Comparison of ENCODE assay signal across 8 cellular contexts in the genomic region with DNA sequence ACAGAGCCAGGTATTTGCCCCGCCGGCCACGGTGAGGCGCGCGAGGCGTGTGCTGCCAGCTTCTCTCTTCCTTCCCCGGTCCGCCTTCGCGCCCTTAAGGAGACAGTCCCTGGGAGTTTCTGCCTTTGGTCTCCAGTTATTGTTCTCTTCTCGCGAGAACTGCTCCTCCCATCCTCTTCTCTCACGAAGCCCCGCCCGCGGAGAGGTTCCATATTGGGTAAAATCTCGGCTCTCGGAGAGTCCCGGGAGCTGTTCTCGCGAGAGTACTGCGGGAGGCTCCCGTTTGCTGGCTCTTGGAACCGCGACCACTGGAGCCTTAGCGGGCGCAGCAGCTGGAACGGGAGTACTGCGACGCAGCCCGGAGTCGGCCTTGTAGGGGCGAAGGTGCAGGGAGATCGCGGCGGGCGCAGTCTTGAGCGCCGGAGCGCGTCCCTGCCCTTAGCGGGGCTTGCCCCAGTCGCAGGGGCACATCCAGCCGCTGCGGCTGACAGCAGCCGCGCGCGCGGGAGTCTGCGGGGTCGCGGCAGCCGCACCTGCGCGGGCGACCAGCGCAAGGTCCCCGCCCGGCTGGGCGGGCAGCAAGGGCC. TPM values are rescaled to one million over a fixed set of nuclear protein-coding genes. Genes with fewer than 3 reads are reported as not detected.
DNase-seq lines count a peak whose midpoint lies in the region; ATAC-seq and TF ChIP-seq lines count a peak whose summit lies in the region.

A gene (plus strand): TSS at position 308 of the 587 bp plus-strand sequence. CDS start 350 bp downstream, outside the sequence.

- H3K27me3 ChIP-seq in lung (ENCODE audit: control insufficient read depth, insufficient read depth), result no peaks in the 10 kb centered on the region

- peak within 1 kb of the TSS; percentile 90 to 91 for H3K27ac ChIP-seq in lung (ENCODE audit: low read depth in 1 of 2, low read length in 1 of 2)

- DNase-seq in COR-L47 (lab: John Stamatoyannopoulos, UW) (peak; percentile 100), GM20000 (ENCODE audit: low spot score) (peak; percentile 99), HT-29 (ENCODE audit: low spot score) (peak; percentile 100), lung (ENCODE audit: low spot score) (peak; percentile 100)
- peak; percentile 97 for DNase-seq in NK-92 treated with Interleukin-12 subunit alpha and Interleukin-12 subunit beta, amount 100 ng/mL, for 24 hours (lab: John Stamatoyannopoulos, UW)
- DNase-seq in activated CD8-positive, alpha-beta memory T cell treated with anti-CD3 and anti-CD28 coated beads for 24 hours, result peak; percentile 99
- DNase-seq in effector CD4-positive, alpha-beta T cell, result peak; percentile 99
- DNase-seq in stimulated activated CD4-positive, alpha-beta T cell treated with anti-CD3 and anti-CD28 coated beads, TNF-alpha, amount 100 ng/mL, for 4 hours (ENCODE audit: low read depth in 3 of 3), result peak; percentile 92 to 98 (median 97)

- no peaks in the 10 kb centered on the region for H3K9me3 ChIP-seq in lung (ENCODE audit: control insufficient read depth in 2 of 2, insufficient read depth in 1 of 2, low read length in 1 of 2)

- peak; percentile 92 for ATAC-seq in lung (ENCODE audit: insufficient read depth, low FRiP score)

- TF ChIP-seq CTCF in GM20000 (IDR thresholded peaks at IDR 0.05; ENCODE audit: extremely low read depth, missing control alignments) (peak; percentile 76), lung (IDR thresholded peaks at IDR 0.05; ENCODE audit: control extremely low read depth, extremely low read depth) (peak; percentile 98)

- H3K4me1 ChIP-seq in lung (ENCODE audit: control insufficient read depth in 2 of 2, insufficient read depth in 2 of 2, low read length in 2 of 2), result peaks cover 0 to 4% of the 10 kb centered on the region in 2 donors

- H3K36me3 ChIP-seq in lung (ENCODE audit: control insufficient read depth in 2 of 2, insufficient read depth in 2 of 2, low read length in 2 of 2), result no peaks in the 10 kb centered on the region

- peak within 1 kb of the TSS; percentile 99 for H3K4me3 ChIP-seq in lung

- 0% methylated on average over 62 of the region's 62 CpGs for WGBS in lung, 2 donors

RNA-seq across cellular contexts. Expression of the gene that starts here (rescaled TPM):
- total RNA-seq in HT-29 (2014; rRNA removed; shearing (Covaris generic)), result 33.6 and 38.0 TPM in 2 replicates
- total RNA-seq in lung, result 10 to 100 TPM; 63.3 to 93.3 TPM
- 10 to 100 TPM; 12.8 to 55.6 TPM for polyA plus RNA-seq in lung

Comparison
In these comparisons a context has a peak if more than half of its experiments do, and no peak if none do; other contexts are left out.
1. Peak in every context shown above with its lines: DNase-seq, ATAC-seq, H3K4me3 ChIP-seq and H3K27ac ChIP-seq.